ENCODE assay signal across 8 cellular contexts in the genomic region with DNA sequence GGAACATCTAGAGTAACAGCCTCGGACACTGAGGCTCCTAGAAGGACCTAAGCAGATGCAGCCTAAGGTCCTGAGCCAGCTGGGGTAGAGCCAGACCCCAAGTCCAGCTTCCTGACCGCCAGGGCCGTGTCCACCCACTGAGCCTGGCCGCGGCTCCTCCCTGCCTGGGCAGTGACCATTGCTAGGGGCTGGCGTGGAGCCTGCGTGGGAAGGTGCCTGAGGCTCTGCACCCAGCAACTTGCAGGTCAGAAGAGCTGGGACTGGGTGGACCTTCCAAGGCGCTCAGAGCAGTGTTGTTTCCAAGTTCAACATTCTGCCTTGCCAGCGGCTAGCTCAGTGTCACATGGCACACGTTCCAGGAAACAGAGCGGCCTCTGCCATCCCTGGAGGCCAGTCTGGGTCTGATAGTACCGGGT.
DNase-seq lines count a peak whose midpoint lies in the region; ATAC-seq, FAIRE-seq and TF ChIP-seq lines count a peak whose summit lies in the region.

No MANE protein-coding gene starts in this region.

- H3K9me2 ChIP-seq in Karpas-422 (replicated peaks; ENCODE audit: insufficient read depth, low read length), result no peaks in the 10 kb centered on the region

- H3K79me2 ChIP-seq in fibroblast of lung (ENCODE audit: control insufficient read depth, insufficient read depth, low read length), result peaks cover 2% of the 10 kb centered on the region
- no peaks in the 10 kb centered on the region for H3K79me2 ChIP-seq in Karpas-422 (ENCODE audit: low read length)

- no peak for TF ChIP-seq RAD21 in A549 (conservative IDR thresholded peaks at IDR 0.05 in 1 of 2, IDR thresholded peaks at IDR 0.05 in 1 of 2)

- DNase-seq in A549 (ENCODE audit: low read depth in 1 of 2, low spot score in 1 of 2) (no peak), RWPE1 (ENCODE audit: low spot score) (no peak), fibroblast of lung (ENCODE audit: low read depth in 2 of 2) (peak; percentile 94 to 99), Karpas-422 (no peak)
- DNase-seq in stimulated activated CD4-positive, alpha-beta T cell treated with anti-CD3 and anti-CD28 coated beads, Interleukin-4, amount 100 ng/mL, for 4 hours, result no peak

- H3K9me3 ChIP-seq in A549 (no peaks in the 10 kb centered on the region), fibroblast of lung (ENCODE audit: control insufficient read depth, insufficient read depth, low read depth, low read length) (no peaks in the 10 kb centered on the region), muscle layer of colon (ENCODE audit: low read length) (no peaks in the 10 kb centered on the region), Karpas-422 (ENCODE audit: low read length) (no peaks in the 10 kb centered on the region)

- no peak overlapping the region for H3K4me3 ChIP-seq in A549
- H3K4me3 ChIP-seq in fibroblast of lung (replicated peaks in 1 of 4; ENCODE audit: control extremely low read depth in 1 of 4, insufficient read depth in 1 of 4, low read depth in 3 of 4, low read length in 4 of 4), result no peak overlapping the region
- H3K4me3 ChIP-seq in muscle layer of colon (ENCODE audit: low read depth in 1 of 2, low read length in 2 of 2), result peak overlapping the region; percentile 13 to 45
- H3K4me3 ChIP-seq in Karpas-422 (ENCODE audit: low read length), result no peak overlapping the region

- no peak for TF ChIP-seq POLR2A in A549 (IDR thresholded peaks at IDR 0.05; ENCODE audit: low read length)

- WGBS in A549 (ENCODE audit: missing lambda C conversion rate), result 70% methylated on average over 5 of the region's 12 CpGs

- H3K9ac ChIP-seq in fibroblast of lung (ENCODE audit: insufficient read depth, low read length), result no peak overlapping the region
- no peak overlapping the region for H3K9ac ChIP-seq in muscle layer of colon (ENCODE audit: low read length)
- H3K9ac ChIP-seq in Karpas-422 (ENCODE audit: low read length), result no peak overlapping the region

- TF ChIP-seq CTCF in A549 (IDR thresholded peaks at IDR 0.05), result no peak
- no peak for TF ChIP-seq CTCF in RWPE1 (conservative IDR thresholded peaks at IDR 0.05; ENCODE audit: low read depth)
- TF ChIP-seq CTCF in fibroblast of lung (conservative IDR thresholded peaks at IDR 0.05 in 1 of 2, IDR thresholded peaks at IDR 0.05 in 1 of 2; ENCODE audit: low read depth in 1 of 2, low read length in 2 of 2), result no peak

- ATAC-seq in A549 (peak in 1 of 2 experiments; percentile 69; a peak in 3 of 6 replicates), GM21717 (IDR thresholded peaks at IDR 0.05; ENCODE audit: unreplicated experiment) (no peak), GM18870 (IDR thresholded peaks at IDR 0.05; ENCODE audit: unreplicated experiment) (no peak)

- H3K4me2 ChIP-seq in A549 (peak overlapping the region; percentile 40), fibroblast of lung (ENCODE audit: extremely low read depth, insufficient read depth, low read length) (peak overlapping the region; percentile 68), Karpas-422 (ENCODE audit: low read depth, low read length, poor library complexity, severe bottlenecking) (no peak overlapping the region)

- H3K36me3 ChIP-seq in fibroblast of lung (ENCODE audit: control insufficient read depth, insufficient read depth, low read length), result no peaks in the 10 kb centered on the region
- H3K36me3 ChIP-seq in muscle layer of colon (ENCODE audit: insufficient read depth, low read length), result no peaks in the 10 kb centered on the region
- no peaks in the 10 kb centered on the region for H3K36me3 ChIP-seq in Karpas-422 (ENCODE audit: insufficient read depth, low read length)

- POLR2A ChIA-PET in A549 (lab: Yijun Ruan, JAX), result no interaction called here
- POLR2A ChIA-PET in RWPE1 (lab: Yijun Ruan, JAX; ENCODE audit: low non-redundant PET), result interaction anchor here (0.5 to 0.7 kb wide), 2 partner anchors 10 to 115 kb away, joined by 3 to 10 read pairs; no protein-coding TSS in a partner anchor

- H3K27me3 ChIP-seq in fibroblast of lung (ENCODE audit: control insufficient read depth, insufficient read depth, low read length) (no peaks in the 10 kb centered on the region), muscle layer of colon (ENCODE audit: control insufficient read depth in 1 of 2, insufficient read depth in 2 of 2, low read length in 2 of 2) (no peaks in the 10 kb centered on the region), Karpas-422 (ENCODE audit: low read length) (no peaks in the 10 kb centered on the region)

- H3K4me1 ChIP-seq in A549 (peaks cover 11% of the 10 kb centered on the region), fibroblast of lung (ENCODE audit: control insufficient read depth, extremely low read depth, insufficient read depth, low read length) (peaks cover 18% of the 10 kb centered on the region), muscle layer of colon (ENCODE audit: insufficient read depth, low read length) (peaks cover 22% of the 10 kb centered on the region), Karpas-422 (ENCODE audit: low read length) (peaks cover 4% of the 10 kb centered on the region)

- peak overlapping the region; percentile 13 to 65; a peak in 3 of 6 replicates for H3K27ac ChIP-seq in A549
- H3K27ac ChIP-seq in RWPE1, result peak overlapping the region; percentile 73
- H3K27ac ChIP-seq in fibroblast of lung (ENCODE audit: insufficient read depth, low read length), result peak overlapping the region; percentile 71
- H3K27ac ChIP-seq in muscle layer of colon (ENCODE audit: low read depth, low read length), result peak overlapping the region; percentile 80
- H3K27ac ChIP-seq in Karpas-422 (ENCODE audit: low read length), result no peak overlapping the region

- H4K20me1 ChIP-seq in fibroblast of lung (ENCODE audit: control insufficient read depth, extremely low read depth, insufficient read depth, low read length), result no peaks in the 10 kb centered on the region
- H4K20me1 ChIP-seq in Karpas-422 (ENCODE audit: insufficient read depth, low read depth, low read length), result no peaks in the 10 kb centered on the region

- no peak for TF ChIP-seq EP300 in A549 (IDR thresholded peaks at IDR 0.05)

- CTCF ChIA-PET in A549 (lab: Yijun Ruan, JAX), result interaction anchor here (0.7 to 1.7 kb wide), 7 partner anchors 9 to 294 kb away, joined by 3 to 6 read pairs (median 3); no protein-coding TSS in a partner anchor
- CTCF ChIA-PET in RWPE1 (lab: Yijun Ruan, JAX), result interaction anchor here (1.0 kb wide), 1 partner anchor 99 kb away, joined by 6 read pairs; no protein-coding TSS in a partner anchor

- H2AFZ ChIP-seq in fibroblast of lung (ENCODE audit: low read length) (no peak overlapping the region), Karpas-422 (ENCODE audit: low read length) (no peak overlapping the region)

- no peak for FAIRE-seq in A549 (lab: Jason Lieb, UNC)

TF ChIP-seq in A549, 52 proteins besides CTCF, POLR2A, EP300 and RAD21:
- TF ChIP-seq NR3C1 (IDR thresholded peaks at IDR 0.05) (no peak), FOSL2 (IDR thresholded peaks at IDR 0.05) (no peak), FOSL2 (CRISPR knock-in tag; IDR thresholded peaks at IDR 0.05) (no peak), SMC3 (IDR thresholded peaks at IDR 0.05) (no peak), TFCP2L1 (CRISPR knock-in tag; IDR thresholded peaks at IDR 0.05) (no peak), RNF2 (IDR thresholded peaks at IDR 0.05; ENCODE audit: borderline replicate concordance, low read depth) (no peak)
- TF ChIP-seq, protein P1, sequence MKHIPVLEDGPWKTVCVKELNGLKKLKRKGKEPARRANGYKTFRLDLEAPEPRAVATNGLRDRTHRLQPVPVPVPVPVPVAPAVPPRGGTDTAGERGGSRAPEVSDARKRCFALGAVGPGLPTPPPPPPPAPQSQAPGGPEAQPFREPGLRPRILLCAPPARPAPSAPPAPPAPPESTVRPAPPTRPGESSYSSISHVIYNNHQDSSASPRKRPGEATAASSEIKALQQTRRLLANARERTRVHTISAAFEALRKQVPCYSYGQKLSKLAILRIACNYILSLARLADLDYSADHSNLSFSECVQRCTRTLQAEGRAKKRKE (CRISPR knock-in tag; IDR thresholded peaks at IDR 0.05; ENCODE audit: low read depth), result no peak

Comparison
In these comparisons a context has a peak if more than half of its experiments do, and no peak if none do; other contexts are left out.
1. DNase-seq: peak in fibroblast of lung (2 of 2); none in A549 (0 of 2), RWPE1 (single experiment), stimulated activated CD4-positive, alpha-beta T cell treated with anti-CD3 and anti-CD28 coated beads, Interleukin-4, amount 100 ng/mL, for 4 hours (0 of 2) and Karpas-422 (single experiment).
2. H3K4me3 ChIP-seq: peak in muscle layer of colon (2 of 2); none in A549 (single experiment), fibroblast of lung (0 of 4) and Karpas-422 (single experiment).